In genomic region chr5:173391031-173391430, GRCh38 we compare ENCODE assay signal across 20 cellular contexts.
DNase-seq lines count a peak whose midpoint lies in the region; TF ChIP-seq lines count a peak whose summit lies in the region.
"Had no signal": no experiment of that assay in that cellular context is flagged by ENCODE, and none has a peak within 500 bp of the region (broad histone marks: within the 10 kb centered on the region; RNA-seq: fewer than 3 reads in every experiment).

No MANE protein-coding gene starts in this region.

- H3K4me2 ChIP-seq in Karpas-422 (ENCODE audit: low read depth, low read length, poor library complexity, severe bottlenecking), result no peak overlapping the region
- H3K4me2 ChIP-seq: BLaER1, GM23338 had no signal

- DNase-seq in Karpas-422 (peak; percentile 25), cerebellar cortex (ENCODE audit: low spot score) (peak; percentile 5), islet precursor cell (peak; percentile 29), putamen (ENCODE audit: low spot score) (peak; percentile 42), sigmoid colon (no peak), ACHN (no peak), NCI-H1694 treated with DMSO at 0.1 percent for 48 hours (lab: John Stamatoyannopoulos, UW) (no peak)
- DNase-seq in activated T-helper 1 cell treated with anti-CD3 and anti-CD28 coated beads, Interleukin-12 subunit alpha, Interleukin-12 subunit beta, Interleukin-2, Interleukin-4 antibody, amounts not matched to agents 30 ng/mL and 10 ng/mL and 1 ng/mL, durations not matched to agents 14 hours and 24 hours and 36 hours (ENCODE audit: low spot score), result no peak
- DNase-seq: Calu3; CD8-positive, alpha-beta T cell; EL; NCI-H1105; NCI-H2081 treated with DMSO at 0.1 percent for 48 hours; NCI-H510A; NCI-H748 treated with DMSO at 0.1 percent for 48 hours; NK-92 treated with Interleukin-12 subunit alpha and Interleukin-12 subunit beta, amount 100 ng/mL, for 24 hours; Right ventricle myocardium superior had no signal

- H3K27me3 ChIP-seq in Karpas-422 (ENCODE audit: low read length), result no peaks in the 10 kb centered on the region
- no peaks in the 10 kb centered on the region for H3K27me3 ChIP-seq in sigmoid colon
- H3K27me3 ChIP-seq: BLaER1 had no signal

- TF ChIP-seq CTCF in sigmoid colon (IDR thresholded peaks at IDR 0.05), result no peak

- no peaks in the 10 kb centered on the region for H3K9me2 ChIP-seq in Karpas-422 (replicated peaks; ENCODE audit: insufficient read depth, low read length)

- H3K9me3 Mint-ChIP-seq in activated T-helper 1 cell treated with anti-CD3 and anti-CD28 coated beads, Interleukin-12 subunit alpha, Interleukin-12 subunit beta, Interleukin-2, Interleukin-4 antibody, amounts not matched to agents 30 ng/mL and 10 ng/mL and 1 ng/mL, durations not matched to agents 14 hours and 24 hours and 36 hours, result no peaks in the 10 kb centered on the region

- no peak for TF ChIP-seq POLR2A in sigmoid colon (IDR thresholded peaks at IDR 0.05)

- 80 to 82% methylated on average over 7 of the region's 7 CpGs for WGBS in sigmoid colon, 2 donors

- no peak overlapping the region for H3K9ac ChIP-seq in Karpas-422 (ENCODE audit: low read length)
- H3K9ac ChIP-seq: BLaER1 had no signal

- no peaks in the 10 kb centered on the region for H3K4me1 Mint-ChIP-seq in activated T-helper 1 cell treated with anti-CD3 and anti-CD28 coated beads, Interleukin-12 subunit alpha, Interleukin-12 subunit beta, Interleukin-2, Interleukin-4 antibody, amounts not matched to agents 30 ng/mL and 10 ng/mL and 1 ng/mL, durations not matched to agents 14 hours and 24 hours and 36 hours (ENCODE audit: low read depth)
- H3K4me1 Mint-ChIP-seq: GM23338 had no signal

- no peak overlapping the region for H3K4me3 Mint-ChIP-seq in activated T-helper 1 cell treated with anti-CD3 and anti-CD28 coated beads, Interleukin-12 subunit alpha, Interleukin-12 subunit beta, Interleukin-2, Interleukin-4 antibody, amounts not matched to agents 30 ng/mL and 10 ng/mL and 1 ng/mL, durations not matched to agents 14 hours and 24 hours and 36 hours
- H3K4me3 Mint-ChIP-seq: CD8-positive, alpha-beta T cell; GM23338 had no signal

- H3K36me3 ChIP-seq in Karpas-422 (ENCODE audit: insufficient read depth, low read length), result no peaks in the 10 kb centered on the region
- H3K36me3 ChIP-seq in sigmoid colon, result no peaks in the 10 kb centered on the region
- H3K36me3 ChIP-seq: BLaER1 had no signal

- TF ChIP-seq EP300 in sigmoid colon (IDR thresholded peaks at IDR 0.05), result no peak

- H3K36me3 Mint-ChIP-seq in activated T-helper 1 cell treated with anti-CD3 and anti-CD28 coated beads, Interleukin-12 subunit alpha, Interleukin-12 subunit beta, Interleukin-2, Interleukin-4 antibody, amounts not matched to agents 30 ng/mL and 10 ng/mL and 1 ng/mL, durations not matched to agents 14 hours and 24 hours and 36 hours (ENCODE audit: low read depth), result no peaks in the 10 kb centered on the region
- H3K36me3 Mint-ChIP-seq: CD8-positive, alpha-beta T cell had no signal

- H3K4me1 ChIP-seq in Karpas-422 (ENCODE audit: low read length), result no peaks in the 10 kb centered on the region
- no peaks in the 10 kb centered on the region for H3K4me1 ChIP-seq in sigmoid colon
- H3K4me1 ChIP-seq: BLaER1 had no signal

- H4K20me1 ChIP-seq in Karpas-422 (ENCODE audit: insufficient read depth, low read depth, low read length), result no peaks in the 10 kb centered on the region
- H4K20me1 ChIP-seq: BLaER1 had no signal

- H3K27ac Mint-ChIP-seq in activated T-helper 1 cell treated with anti-CD3 and anti-CD28 coated beads, Interleukin-12 subunit alpha, Interleukin-12 subunit beta, Interleukin-2, Interleukin-4 antibody, amounts not matched to agents 30 ng/mL and 10 ng/mL and 1 ng/mL, durations not matched to agents 14 hours and 24 hours and 36 hours, result no peak overlapping the region
- H3K27ac Mint-ChIP-seq: CD8-positive, alpha-beta T cell; GM23338 had no signal

- H3K9me3 ChIP-seq in Karpas-422 (ENCODE audit: low read length) (no peaks in the 10 kb centered on the region), sigmoid colon (peaks cover 0 to 4% (median 1%) of the 10 kb centered on the region in 4 donors)

- intact Hi-C loops in activated T-helper 1 cell treated with anti-CD3 and anti-CD28 coated beads, Interleukin-12 subunit alpha, Interleukin-12 subunit beta, Interleukin-2, Interleukin-4 antibody, amounts not matched to agents 30 ng/mL and 10 ng/mL and 1 ng/mL, durations not matched to agents 14 hours and 24 hours and 36 hours (cut with micrococcal nuclease), result no loop called here
- intact Hi-C loops in sigmoid colon (cut with DNase I), result no loop called here

- H2AFZ ChIP-seq in Karpas-422 (ENCODE audit: low read length), result no peak overlapping the region
- H2AFZ ChIP-seq: GM23338 had no signal

- H3K4me3 ChIP-seq in Karpas-422 (ENCODE audit: low read length) (no peak overlapping the region), sigmoid colon (no peak overlapping the region)
- H3K4me3 ChIP-seq: BLaER1, GM23338, K562 had no signal

- H3K79me2 ChIP-seq in Karpas-422 (ENCODE audit: low read length), result no peaks in the 10 kb centered on the region

- in situ Hi-C loops in ACHN (cut with HindIII; ENCODE audit: low pct_ligation_motif_present, low pct_unique_long_range_greater_than_20kb, low sequenced_read_pairs), result no loop called here

- H3K27ac ChIP-seq in Karpas-422 (ENCODE audit: low read length), result no peak overlapping the region
- no peak overlapping the region for H3K27ac ChIP-seq in sigmoid colon
- H3K27ac ChIP-seq: BLaER1 had no signal

- peaks cover 2% of the 10 kb centered on the region for H3K27me3 Mint-ChIP-seq in activated T-helper 1 cell treated with anti-CD3 and anti-CD28 coated beads, Interleukin-12 subunit alpha, Interleukin-12 subunit beta, Interleukin-2, Interleukin-4 antibody, amounts not matched to agents 30 ng/mL and 10 ng/mL and 1 ng/mL, durations not matched to agents 14 hours and 24 hours and 36 hours (ENCODE audit: insufficient read depth)

Comparison
In these comparisons a context has a peak if more than half of its experiments do, and no peak if none do; other contexts are left out.
1. DNase-seq: peak in Karpas-422 (single experiment), cerebellar cortex (single experiment), islet precursor cell (single experiment) and putamen (single experiment); none in activated T-helper 1 cell treated with anti-CD3 and anti-CD28 coated beads, Interleukin-12 subunit alpha, Interleukin-12 subunit beta, Interleukin-2, Interleukin-4 antibody, amounts not matched to agents 30 ng/mL and 10 ng/mL and 1 ng/mL, durations not matched to agents 14 hours and 24 hours and 36 hours (single experiment), sigmoid colon (single experiment), ACHN (single experiment) and NCI-H1694 treated with DMSO at 0.1 percent for 48 hours (single experiment).